ENCODE assay signal across 13 cellular contexts in genomic region chr6:150037526-150038201, GRCh38. TPM values are rescaled to one million over a fixed set of nuclear protein-coding genes. Genes with fewer than 3 reads are reported as not detected.
DNase-seq lines count a peak whose midpoint lies in the region; ATAC-seq and TF ChIP-seq lines count a peak whose summit lies in the region.
"Had no signal": no experiment of that assay in that cellular context is flagged by ENCODE, and none has a peak within 500 bp of the region (broad histone marks: within the 10 kb centered on the region; RNA-seq: fewer than 3 reads in every experiment).

No MANE protein-coding gene starts in this region.

- CTCF ChIA-PET in Caco-2 (lab: Charles Lee), result interaction anchor here (0.5 kb wide), 1 partner anchor 340 kb away, joined by 3 read pairs; no protein-coding TSS in a partner anchor
- CTCF ChIA-PET in WTC11 (lab: Charles Lee), result interaction anchor here (1.0 kb wide), 1 partner anchor 33 kb away, joined by 7 read pairs; no protein-coding TSS in a partner anchor
- CTCF ChIA-PET in GM10248 (lab: Yijun Ruan, JAX), result no interaction called here

- H3K27ac Mint-ChIP-seq in Caco-2 (ENCODE audit: unreplicated experiment), result no peak overlapping the region
- no peak overlapping the region for H3K27ac Mint-ChIP-seq in WTC11
- no peak overlapping the region for H3K27ac Mint-ChIP-seq in progenitor cell of endocrine pancreas

- H3K4me1 Mint-ChIP-seq in Caco-2 (ENCODE audit: low read depth, unreplicated experiment) (peaks cover 6% of the 10 kb centered on the region), WTC11 (peaks cover 10% of the 10 kb centered on the region), progenitor cell of endocrine pancreas (ENCODE audit: low read depth) (peaks cover 5% of the 10 kb centered on the region)

- no peak for TF ChIP-seq CTCF in Caco-2 (IDR thresholded peaks at IDR 0.05; ENCODE audit: insufficient read depth in 1 of 2, low read depth in 1 of 2, low read length in 1 of 2, severe bottlenecking in 1 of 2, unreplicated experiment in 1 of 2)
- TF ChIP-seq CTCF in WTC11 (IDR thresholded peaks at IDR 0.05), result no peak
- TF ChIP-seq CTCF in left ventricle myocardium inferior (IDR thresholded peaks at IDR 0.05; ENCODE audit: borderline replicate concordance), result no peak
- no peak for TF ChIP-seq CTCF in progenitor cell of endocrine pancreas (IDR thresholded peaks at IDR 0.05; ENCODE audit: unreplicated experiment)
- TF ChIP-seq CTCF in GM10248 (IDR thresholded peaks at IDR 0.05; ENCODE audit: control extremely low read depth, extremely low read depth, low read depth, missing control alignments), result no peak

- DNase-seq in Caco-2 (no peak), WTC11 (ENCODE audit: low spot score) (no peak), left ventricle myocardium inferior (no peak), progenitor cell of endocrine pancreas (ENCODE audit: low spot score, unreplicated experiment) (no peak), GM10248 (ENCODE audit: extremely low spot score) (no peak), 8988T (no peak)
- DNase-seq: DND-41; NCI-H1436; SHP77; stimulated activated naive CD4-positive, alpha-beta T cell treated with Interleukin-2 at 50 U/mL for 16 hours had no signal

- no peaks in the 10 kb centered on the region for H3K4me1 ChIP-seq in Caco-2
- peaks cover 14% of the 10 kb centered on the region for H3K4me1 ChIP-seq in left ventricle myocardium inferior

- H3K27me3 ChIP-seq in Caco-2 (replicated peaks; ENCODE audit: control insufficient read depth, insufficient read depth, low read length) (peaks cover 1% of the 10 kb centered on the region; the same call in 1 of the 2 replicates), left ventricle myocardium inferior (ENCODE audit: low read depth) (peaks cover 94% of the 10 kb centered on the region)

- BruUV-seq in Caco-2 (replicated peaks; lab: Mats Ljungman, UMichigan), result no TSS peak

- no peaks in the 10 kb centered on the region for H3K36me3 ChIP-seq in Caco-2 (ENCODE audit: control insufficient read depth, insufficient read depth, low read length)
- no peaks in the 10 kb centered on the region for H3K36me3 ChIP-seq in left ventricle myocardium inferior

- H3K9me3 ChIP-seq in Caco-2, result no peaks in the 10 kb centered on the region
- H3K9me3 ChIP-seq in left ventricle myocardium inferior (replicated peaks), result no peaks in the 10 kb centered on the region

- H3K4me3 ChIP-seq in Caco-2 (ENCODE audit: low read depth, low read length) (no peak overlapping the region), left ventricle myocardium inferior (peak overlapping the region; percentile 49)

- ATAC-seq in WTC11, result peak; percentile 58
- ATAC-seq in GM19452 (IDR thresholded peaks at IDR 0.05; ENCODE audit: unreplicated experiment), result no peak
- ATAC-seq in HG02763 (IDR thresholded peaks at IDR 0.05; ENCODE audit: unreplicated experiment), result no peak

- H3K27ac ChIP-seq in left ventricle myocardium inferior (replicated peaks), result no peak overlapping the region

- H3K9me3 Mint-ChIP-seq in Caco-2 (ENCODE audit: unreplicated experiment) (no peaks in the 10 kb centered on the region), WTC11 (no peaks in the 10 kb centered on the region), progenitor cell of endocrine pancreas (ENCODE audit: low read depth) (no peaks in the 10 kb centered on the region)

- POLR2A ChIA-PET in Caco-2 (lab: Charles Lee), result no interaction called here
- POLR2A ChIA-PET in WTC11 (lab: Charles Lee), result no interaction called here
- POLR2A ChIA-PET in GM10248 (lab: Yijun Ruan, JAX), result no interaction called here

- intact Hi-C loops in Caco-2 (cut with micrococcal nuclease; ENCODE audit: unreplicated experiment) (no loop called here), left ventricle myocardium inferior (cut with micrococcal nuclease) (no loop called here)

- peak overlapping the region; percentile 68 for H3K4me3 Mint-ChIP-seq in Caco-2 (ENCODE audit: unreplicated experiment)
- H3K4me3 Mint-ChIP-seq in WTC11, result peak overlapping the region; percentile 74
- peak overlapping the region; percentile 36 for H3K4me3 Mint-ChIP-seq in progenitor cell of endocrine pancreas (ENCODE audit: low read depth)

- H3K27me3 Mint-ChIP-seq in Caco-2 (ENCODE audit: insufficient read depth, unreplicated experiment) (peaks cover 32% of the 10 kb centered on the region), WTC11 (ENCODE audit: low read depth) (peaks cover 100% of the 10 kb centered on the region), progenitor cell of endocrine pancreas (peaks cover 100% of the 10 kb centered on the region)

- no peaks in the 10 kb centered on the region for H3K36me3 Mint-ChIP-seq in Caco-2 (ENCODE audit: insufficient read depth, unreplicated experiment)
- H3K36me3 Mint-ChIP-seq in WTC11, result no peaks in the 10 kb centered on the region
- no peaks in the 10 kb centered on the region for H3K36me3 Mint-ChIP-seq in progenitor cell of endocrine pancreas (ENCODE audit: insufficient read depth)

TF ChIP-seq in WTC11, 78 proteins besides CTCF, POLR2A, EP300 and RAD21 (continues in another document):
- TF ChIP-seq AR (CRISPR knock-in tag; IDR thresholded peaks at IDR 0.05), result no peak
- no peak for TF ChIP-seq USF1 (CRISPR knock-in tag; IDR thresholded peaks at IDR 0.05)
- no peak for TF ChIP-seq ZNF416 (CRISPR knock-in tag; IDR thresholded peaks at IDR 0.05)
- TF ChIP-seq FOXP4 (CRISPR knock-in tag; IDR thresholded peaks at IDR 0.05), result 0 out of 2 replicates have a peak, but pooled peaks have one; percentile 29
- no peak for TF ChIP-seq JUN (CRISPR knock-in tag; IDR thresholded peaks at IDR 0.05)
- TF ChIP-seq RORB (CRISPR knock-in tag; IDR thresholded peaks at IDR 0.05), result no peak
- no peak for TF ChIP-seq GABPB1 (CRISPR knock-in tag; IDR thresholded peaks at IDR 0.05)
- no peak for TF ChIP-seq ZBTB43 (CRISPR knock-in tag; IDR thresholded peaks at IDR 0.05)
- TF ChIP-seq NR2C2 (CRISPR knock-in tag; IDR thresholded peaks at IDR 0.05), result no peak
- no peak for TF ChIP-seq MXD4 (CRISPR knock-in tag; IDR thresholded peaks at IDR 0.05; ENCODE audit: borderline replicate concordance)
- no peak for TF ChIP-seq FOXP1 (CRISPR knock-in tag; IDR thresholded peaks at IDR 0.05; ENCODE audit: borderline replicate concordance)

RNA-seq across cellular contexts. Expression of gene RAET1L, which starts 12.3 kb away (rescaled TPM):
- total RNA-seq in Caco-2 (2022), result not detected in 2 replicates
- total RNA-seq in WTC11 (2021), result not detected in 3 replicates
- total RNA-seq in left ventricle myocardium inferior, result not detected
- total RNA-seq in progenitor cell of endocrine pancreas, result not detected in 2 replicates
- total RNA-seq: posterior vena cava had no signal

RNA-seq across cellular contexts. Expression of gene ULBP3, which starts 31.3 kb away (rescaled TPM):
- total RNA-seq in Caco-2 (2022), result 8.1 and 8.5 TPM in 2 replicates
- total RNA-seq in WTC11 (2021), result 4.0 to 6.0 TPM (median 5.6 TPM) in 3 replicates
- total RNA-seq in left ventricle myocardium inferior, result 0.99 TPM
- 16.2 TPM in 2 replicates for total RNA-seq in progenitor cell of endocrine pancreas
